Comparison of ENCODE assay signal across 8 cellular contexts in genomic region chr5:103119067-103119764, GRCh38. TPM values are rescaled to one million over a fixed set of nuclear protein-coding genes. Genes with fewer than 3 reads are reported as not detected.
DNase-seq lines count a peak whose midpoint lies in the region; ATAC-seq and TF ChIP-seq lines count a peak whose summit lies in the region.

No MANE protein-coding gene starts in this region.

- H3K9me3 Mint-ChIP-seq in activated CD4-positive, alpha-beta T cell treated with anti-CD3 and anti-CD28 coated beads for 36 hours (ENCODE audit: low read depth), result no peaks in the 10 kb centered on the region

- no peaks in the 10 kb centered on the region for H3K27me3 Mint-ChIP-seq in activated CD4-positive, alpha-beta T cell treated with anti-CD3 and anti-CD28 coated beads for 36 hours

- TF ChIP-seq EP300 in ovary (IDR thresholded peaks at IDR 0.05), result no peak

- no peaks in the 10 kb centered on the region for H3K9me3 ChIP-seq in ovary

- H3K27ac ChIP-seq in RWPE1, result peak overlapping the region; percentile 99
- peak overlapping the region; percentile 85 to 89 for H3K27ac ChIP-seq in ovary

- TF ChIP-seq CTCF in RWPE1 (conservative IDR thresholded peaks at IDR 0.05; ENCODE audit: low read depth), result no peak
- TF ChIP-seq CTCF in epithelial cell of proximal tubule (conservative IDR thresholded peaks at IDR 0.05; ENCODE audit: low read depth, low read length), result no peak
- no peak for TF ChIP-seq CTCF in ovary (IDR thresholded peaks at IDR 0.05)

- ATAC-seq in activated CD4-positive, alpha-beta T cell treated with anti-CD3 and anti-CD28 coated beads for 36 hours, result no peak
- ATAC-seq in left colon, result no peak

- peaks cover 2% of the 10 kb centered on the region for H3K4me1 ChIP-seq in ovary (ENCODE audit: insufficient read depth)

- POLR2A ChIA-PET in activated CD4-positive, alpha-beta T cell treated with anti-CD3 and anti-CD28 coated beads for 36 hours (lab: Charles Lee), result interaction anchor here (0.5 to 1.5 kb wide), 5 partner anchors 139 to 363 kb away, joined by 3 to 10 read pairs (median 3); partner anchors contain the start of gene MACIR
- POLR2A ChIA-PET in RWPE1 (lab: Yijun Ruan, JAX; ENCODE audit: low non-redundant PET), result interaction anchor here (0.6 to 0.9 kb wide), 3 partner anchors 22 to 78 kb away, joined by 3 read pairs; no protein-coding TSS in a partner anchor

- intact Hi-C loops in activated CD4-positive, alpha-beta T cell treated with anti-CD3 and anti-CD28 coated beads for 36 hours (cut with DNase I, micrococcal nuclease), result no loop called here
- intact Hi-C loops in ovary (cut with DNase I) (no loop called here), left colon (cut with DNase I, micrococcal nuclease) (no loop called here)

- H3K27ac Mint-ChIP-seq in activated CD4-positive, alpha-beta T cell treated with anti-CD3 and anti-CD28 coated beads for 36 hours, result peak overlapping the region; percentile 95

- 0 to 1% (median 1%) methylated on average over 15 of the region's 15 CpGs for WGBS in ovary, 3 donors

- no peak for DNase-seq in activated CD4-positive, alpha-beta T cell treated with anti-CD3 and anti-CD28 coated beads for 36 hours
- DNase-seq in activated CD4-positive, alpha-beta T cell treated with anti-CD3 and anti-CD28 coated beads for 1 hour, result no peak
- DNase-seq in RWPE1 (ENCODE audit: low spot score), result no peak
- no peak for DNase-seq in epithelial cell of proximal tubule (ENCODE audit: low read depth)
- no peak for DNase-seq in ovary
- no peak for DNase-seq in GM19238 (ENCODE audit: insufficient read length, low spot score)
- DNase-seq in GF-D8 (lab: John Stamatoyannopoulos, UW), result no peak
- no peak for DNase-seq in left colon

- H3K4me1 Mint-ChIP-seq in activated CD4-positive, alpha-beta T cell treated with anti-CD3 and anti-CD28 coated beads for 36 hours, result peaks cover 36% of the 10 kb centered on the region

- TF ChIP-seq POLR2A in ovary (IDR thresholded peaks at IDR 0.05), result no peak

- H3K36me3 ChIP-seq in ovary, result no peaks in the 10 kb centered on the region

- peak overlapping the region; percentile 76 for H3K4me3 Mint-ChIP-seq in activated CD4-positive, alpha-beta T cell treated with anti-CD3 and anti-CD28 coated beads for 36 hours

- CTCF ChIA-PET in activated CD4-positive, alpha-beta T cell treated with anti-CD3 and anti-CD28 coated beads for 36 hours (lab: Charles Lee), result interaction anchor here (0.7 to 2.1 kb wide), 7 partner anchors 10 to 364 kb away, joined by 3 to 10 read pairs (median 4); partner anchors contain the start of gene PAM
- CTCF ChIA-PET in RWPE1 (lab: Yijun Ruan, JAX), result interaction anchor here (0.6 to 1.6 kb wide), 4 partner anchors 10 to 583 kb away, joined by 3 to 5 read pairs (median 3); no protein-coding TSS in a partner anchor

- peaks cover 7% of the 10 kb centered on the region for H3K36me3 Mint-ChIP-seq in activated CD4-positive, alpha-beta T cell treated with anti-CD3 and anti-CD28 coated beads for 36 hours (ENCODE audit: low read depth)

- peak overlapping the region; percentile 94 for H3K4me3 ChIP-seq in epithelial cell of proximal tubule (ENCODE audit: low read depth, low read length)
- H3K4me3 ChIP-seq in ovary, result peak overlapping the region; percentile 93

- no peaks in the 10 kb centered on the region for H3K27me3 ChIP-seq in ovary

RNA-seq across cellular contexts. Expression of gene GIN1, which starts 0.7 kb away (rescaled TPM):
- total RNA-seq in activated CD4-positive, alpha-beta T cell treated with anti-CD3 and anti-CD28 coated beads for 36 hours, result 1 to 10 TPM; 9.0 to 9.7 TPM
- total RNA-seq in epithelial cell of proximal tubule (3.4 and 5.0 TPM in 2 replicates), ovary (10 to 100 TPM in 2 of 7 donors, 1 to 10 TPM in 5; 2.0 to 13.3 (median 9.8) TPM), left colon (1 to 10 TPM; 4.9 to 5.7 TPM)
- 1 to 10 TPM; 5.0 to 6.0 TPM for polyA plus RNA-seq in ovary

RNA-seq across cellular contexts. Expression of gene PPIP5K2, which starts 0.9 kb away (rescaled TPM):
- total RNA-seq in activated CD4-positive, alpha-beta T cell treated with anti-CD3 and anti-CD28 coated beads for 36 hours, result 10 to 100 TPM; 49.5 to 53.4 TPM
- total RNA-seq in epithelial cell of proximal tubule, result 19.5 and 38.5 TPM in 2 replicates
- total RNA-seq in ovary, result 10 to 100 TPM; 32.9 to 63.3 (median 48.4) TPM
- polyA plus RNA-seq in ovary, result 10 to 100 TPM; 17.8 to 34.1 TPM
- total RNA-seq in left colon, result 10 to 100 TPM; 75.2 to 81.1 TPM
